In the genomic region with DNA sequence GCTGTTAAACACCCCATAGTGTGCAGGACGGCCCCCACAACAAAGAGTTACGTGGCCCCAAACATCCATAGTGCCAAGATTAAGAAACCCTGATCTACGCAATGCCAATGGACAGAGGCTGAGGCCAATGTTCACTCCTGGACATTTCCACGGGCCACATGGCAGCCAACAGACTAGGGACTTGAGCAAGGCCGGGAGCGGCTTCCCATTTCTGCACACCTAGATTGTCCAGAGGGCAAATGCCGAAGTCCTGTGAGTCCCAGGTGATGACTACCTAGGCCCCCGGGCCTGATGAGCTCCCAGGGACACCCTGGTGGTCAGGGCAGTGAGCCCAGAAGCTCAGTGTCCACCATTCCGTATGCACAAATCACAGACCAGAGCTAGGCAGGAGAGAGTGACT, we compare ENCODE assay signal across 21 cellular contexts.
"Had no signal": no experiment of that assay in that cellular context is flagged by ENCODE, and none has a peak within 500 bp of the region (broad histone marks: within the 10 kb centered on the region; RNA-seq: fewer than 3 reads in every experiment).

No MANE protein-coding gene starts in this region.

- H3K9me3 ChIP-seq: ascending aorta, body of pancreas had no signal

- ATAC-seq: body of pancreas, K562, T-helper 17 cell had no signal

- H3K4me1 ChIP-seq: ascending aorta, body of pancreas had no signal

- DNase-seq: activated B cell treated with CpG ODN at 0.5 μM for 24 hours; activated CD4-positive, alpha-beta memory T cell treated with anti-CD3 and anti-CD28 coated beads, Interleukin-2, amount 10 ng/mL, durations not matched to agents 7 days and 5 days; activated CD4-positive, alpha-beta T cell treated with anti-CD3 and anti-CD28 coated beads, Interleukin-2, amount 10 ng/mL, durations not matched to agents 7 days and 5 days; activated naive CD4-positive, alpha-beta T cell treated with anti-CD3 and anti-CD28 coated beads, Interleukin-2, amount 50 U/mL, for 16 hours; activated T-cell treated with anti-CD3 and anti-CD28 coated beads for 4 hours; activated T-cell treated with anti-CD3 and anti-CD28 coated beads, Interleukin-2, amount 50 U/mL, for 48 hours; body of pancreas; Karpas-422; NCI-H1105 treated with DMSO at 0.1 percent for 48 hours; NCI-H1436 treated with DMSO at 0.1 percent for 48 hours; NCI-H187; NCI-H2081; NCI-H446; NCI-H524; SIG-M5; T-helper 17 cell; T1000 had no signal

- H3K36me3 ChIP-seq: ascending aorta had no signal

- FAIRE-seq: bronchial epithelial cell, K562, TTC549 had no signal

- H3K27me3 ChIP-seq: ascending aorta, body of pancreas had no signal

- H3K4me3 ChIP-seq: ascending aorta, body of pancreas, K562 had no signal

- H3K27ac ChIP-seq: ascending aorta, body of pancreas had no signal
